ENCODE assay signal across 8 cellular contexts in genomic region chr5:179530069-179530998, GRCh38. TPM values are rescaled to one million over a fixed set of nuclear protein-coding genes. Genes with fewer than 3 reads are reported as not detected.
DNase-seq lines count a peak whose midpoint lies in the region; ATAC-seq, FAIRE-seq and TF ChIP-seq lines count a peak whose summit lies in the region.

No MANE protein-coding gene starts in this region.

- ATAC-seq in GM19397 (IDR thresholded peaks at IDR 0.05; ENCODE audit: unreplicated experiment) = peak; percentile 70
- peak; percentile 35 for ATAC-seq in foreskin keratinocyte
- peak in 3 of 4 donors; percentile 90 to 97 (median 93) for ATAC-seq in pancreas

- DNase-seq in AG09309 (ENCODE audit: low read depth) = no peak
- DNase-seq in Kasumi-1 (lab: John Stamatoyannopoulos, UW) = peak; percentile 33 to 44
- peak; percentile 77 to 83 for DNase-seq in activated T-cell treated with anti-CD3 and anti-CD28 coated beads, Interleukin-2, amount 50 U/mL, for 48 hours
- DNase-seq in foreskin keratinocyte = no peak
- DNase-seq in pancreas = peak in 4 of 6 donors; percentile 29 to 77 (median 52)
- no peak for DNase-seq in NCI-H510A (lab: John Stamatoyannopoulos, UW)

- TF ChIP-seq CTCF in AG09309 (IDR thresholded peaks at IDR 0.05; ENCODE audit: control insufficient read depth, insufficient read depth, low read depth, low read length, missing control alignments) (peak; percentile 7), foreskin keratinocyte (conservative IDR thresholded peaks at IDR 0.05) (no peak), pancreas (IDR thresholded peaks at IDR 0.05) (no peak)

- H3K4me1 ChIP-seq in foreskin keratinocyte = no peaks in the 10 kb centered on the region
- peaks cover 0 to 4% (median 0%) of the 10 kb centered on the region in 3 donors for H3K4me1 ChIP-seq in pancreas
- peaks cover 11% of the 10 kb centered on the region for H3K4me1 ChIP-seq in thymus (ENCODE audit: control insufficient read depth, insufficient read depth, low read length)

- H3K27ac ChIP-seq in foreskin keratinocyte (no peak overlapping the region), pancreas (no peak overlapping the region), thymus (ENCODE audit: low read depth) (peak overlapping the region; percentile 36)

- peak overlapping the region; percentile 16 for H3K4me3 ChIP-seq in AG09309 (ENCODE audit: control insufficient read depth, low read depth, low read length)
- H3K4me3 ChIP-seq in pancreas = peak overlapping the region in 1 of 4 donors; percentile 48
- H3K4me3 ChIP-seq in thymus (ENCODE audit: low read length) = peak overlapping the region; percentile 62

- H3K9me3 ChIP-seq in pancreas = no peaks in the 10 kb centered on the region
- H3K9me3 ChIP-seq in thymus (ENCODE audit: control insufficient read depth) = no peaks in the 10 kb centered on the region

- intact Hi-C loops in pancreas (cut with DNase I) = no loop called here

- H3K36me3 ChIP-seq in pancreas = no peaks in the 10 kb centered on the region
- H3K36me3 ChIP-seq in thymus (ENCODE audit: control insufficient read depth, insufficient read depth) = no peaks in the 10 kb centered on the region

- H3K27me3 ChIP-seq in foreskin keratinocyte = peaks cover 11% of the 10 kb centered on the region
- no peaks in the 10 kb centered on the region for H3K27me3 ChIP-seq in pancreas
- no peaks in the 10 kb centered on the region for H3K27me3 ChIP-seq in thymus (ENCODE audit: control insufficient read depth, insufficient read depth)

- no peak for FAIRE-seq in pancreas (lab: Jason Lieb, UNC)

- WGBS in pancreas, 2 donors = 32 to 33% methylated on average over 65 of the region's 65 CpGs
- WGBS in thymus = 8% methylated on average over 65 of the region's 65 CpGs

RNA-seq across cellular contexts. Expression of gene RUFY1, which starts 20.0 kb away (rescaled TPM):
- total RNA-seq in foreskin keratinocyte = 27.4 and 29.3 TPM in 2 replicates
- 20.5 and 22.7 TPM in 2 replicates for polyA plus RNA-seq in foreskin keratinocyte
- total RNA-seq in pancreas = 10 to 100 TPM; 16.4 to 31.6 (median 17.6) TPM
- polyA plus RNA-seq in pancreas = 10 to 100 TPM; 31.8 to 35.8 TPM
- polyA plus RNA-seq in thymus = 40.9 TPM

Comparison
In these comparisons a context has a peak if more than half of its experiments do, and no peak if none do; other contexts are left out.
1. DNase-seq: peak in Kasumi-1 (2 of 2), activated T-cell treated with anti-CD3 and anti-CD28 coated beads, Interleukin-2, amount 50 U/mL, for 48 hours (2 of 2) and pancreas (4 of 6); none in AG09309 (single experiment), foreskin keratinocyte (0 of 2) and NCI-H510A (single experiment).
2. ATAC-seq: peak in every context shown above with its lines; median percentile 93 in pancreas; 70 in GM19397; 35 in foreskin keratinocyte.